ENCODE assay signal across 1 cellular context in the genomic region with DNA sequence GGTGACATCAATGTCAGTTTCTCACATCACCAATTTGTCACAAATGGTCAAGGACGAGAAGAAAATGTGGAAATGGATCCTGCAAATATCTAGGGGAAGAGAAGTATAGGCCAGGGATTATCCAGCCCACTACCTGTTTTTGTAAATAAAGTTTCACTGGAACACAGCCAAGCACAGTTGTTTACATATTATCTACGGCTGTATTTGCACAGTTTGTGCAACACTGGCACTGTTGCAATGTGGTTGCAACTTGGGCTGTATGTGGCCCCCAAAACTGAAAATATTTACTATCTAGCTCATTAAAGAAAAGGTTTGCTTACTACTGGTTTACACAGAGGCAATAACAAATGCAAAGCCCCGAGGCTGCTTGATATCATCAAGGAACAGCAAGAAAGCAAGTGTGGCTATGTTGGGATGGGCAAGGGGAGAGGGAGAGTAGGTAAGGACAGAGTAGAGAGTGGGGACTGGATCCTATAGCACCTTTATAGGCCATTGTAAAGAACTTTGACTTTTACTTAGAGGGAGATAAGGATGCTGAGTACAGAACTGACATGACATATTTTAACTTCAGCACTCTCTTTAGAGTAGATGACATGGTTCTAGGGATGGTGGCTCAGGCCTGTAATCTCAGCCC.
TF ChIP-seq lines count a peak whose summit lies in the region.

No MANE protein-coding gene starts in this region.

TF ChIP-seq in K562, 482 proteins besides CTCF, POLR2A, EP300 and RAD21 (continued from another document and continues in another):
- TF ChIP-seq, protein P1, sequence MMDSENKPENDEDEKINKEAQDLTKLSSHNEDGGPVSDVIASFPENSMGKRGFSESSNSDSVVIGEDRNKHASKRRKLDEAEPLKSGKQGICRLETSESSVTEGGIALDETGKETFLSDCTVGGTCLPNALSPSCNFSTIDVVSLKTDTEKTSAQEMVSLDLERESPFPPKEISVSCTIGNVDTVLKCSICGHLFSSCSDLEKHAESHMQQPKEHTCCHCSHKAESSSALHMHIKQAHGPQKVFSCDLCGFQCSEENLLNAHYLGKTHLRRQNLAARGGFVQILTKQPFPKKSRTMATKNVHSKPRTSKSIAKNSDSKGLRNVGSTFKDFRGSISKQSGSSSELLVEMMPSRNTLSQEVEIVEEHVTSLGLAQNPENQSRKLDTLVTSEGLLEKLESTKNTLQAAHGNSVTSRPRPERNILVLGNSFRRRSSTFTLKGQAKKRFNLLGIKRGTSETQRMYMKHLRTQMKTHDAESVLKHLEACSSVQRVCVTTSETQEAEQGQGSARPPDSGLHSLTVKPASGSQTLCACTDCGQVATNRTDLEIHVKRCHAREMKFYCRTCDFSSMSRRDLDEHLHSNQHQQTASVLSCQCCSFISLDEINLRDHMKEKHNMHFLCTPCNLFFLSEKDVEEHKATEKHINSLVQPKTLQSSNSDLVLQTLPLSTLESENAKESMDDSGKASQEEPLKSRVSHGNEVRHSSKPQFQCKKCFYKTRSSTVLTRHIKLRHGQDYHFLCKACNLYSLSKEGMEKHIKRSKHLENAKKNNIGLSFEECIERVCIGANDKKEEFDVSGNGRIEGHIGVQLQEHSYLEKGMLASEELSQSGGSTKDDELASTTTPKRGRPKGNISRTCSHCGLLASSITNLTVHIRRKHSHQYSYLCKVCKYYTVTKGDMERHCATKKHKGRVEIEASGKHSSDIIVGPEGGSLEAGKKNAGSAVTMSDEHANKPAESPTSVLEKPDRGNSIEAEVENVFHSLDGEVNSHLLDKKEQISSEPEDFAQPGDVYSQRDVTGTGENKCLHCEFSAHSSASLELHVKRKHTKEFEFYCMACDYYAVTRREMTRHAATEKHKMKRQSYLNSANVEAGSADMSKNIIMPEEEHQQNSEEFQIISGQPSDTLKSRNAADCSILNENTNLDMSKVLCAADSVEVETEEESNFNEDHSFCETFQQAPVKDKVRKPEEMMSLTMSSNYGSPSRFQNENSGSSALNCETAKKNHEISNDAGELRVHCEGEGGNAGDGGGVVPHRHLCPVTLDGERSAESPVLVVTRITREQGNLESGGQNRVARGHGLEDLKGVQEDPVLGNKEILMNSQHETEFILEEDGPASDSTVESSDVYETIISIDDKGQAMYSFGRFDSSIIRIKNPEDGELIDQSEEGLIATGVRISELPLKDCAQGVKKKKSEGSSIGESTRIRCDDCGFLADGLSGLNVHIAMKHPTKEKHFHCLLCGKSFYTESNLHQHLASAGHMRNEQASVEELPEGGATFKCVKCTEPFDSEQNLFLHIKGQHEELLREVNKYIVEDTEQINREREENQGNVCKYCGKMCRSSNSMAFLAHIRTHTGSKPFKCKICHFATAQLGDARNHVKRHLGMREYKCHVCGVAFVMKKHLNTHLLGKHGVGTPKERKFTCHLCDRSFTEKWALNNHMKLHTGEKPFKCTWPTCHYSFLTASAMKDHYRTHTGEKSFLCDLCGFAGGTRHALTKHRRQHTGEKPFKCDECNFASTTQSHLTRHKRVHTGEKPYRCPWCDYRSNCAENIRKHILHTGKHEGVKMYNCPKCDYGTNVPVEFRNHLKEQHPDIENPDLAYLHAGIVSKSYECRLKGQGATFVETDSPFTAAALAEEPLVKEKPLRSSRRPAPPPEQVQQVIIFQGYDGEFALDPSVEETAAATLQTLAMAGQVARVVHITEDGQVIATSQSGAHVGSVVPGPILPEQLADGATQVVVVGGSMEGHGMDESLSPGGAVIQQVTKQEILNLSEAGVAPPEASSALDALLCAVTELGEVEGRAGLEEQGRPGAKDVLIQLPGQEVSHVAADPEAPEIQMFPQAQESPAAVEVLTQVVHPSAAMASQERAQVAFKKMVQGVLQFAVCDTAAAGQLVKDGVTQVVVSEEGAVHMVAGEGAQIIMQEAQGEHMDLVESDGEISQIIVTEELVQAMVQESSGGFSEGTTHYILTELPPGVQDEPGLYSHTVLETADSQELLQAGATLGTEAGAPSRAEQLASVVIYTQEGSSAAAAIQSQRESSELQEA (IDR thresholded peaks at IDR 0.05; ENCODE audit: low read depth), result no peak
- TF ChIP-seq FOXJ2 (tag; IDR thresholded peaks at IDR 0.05), result peak; percentile 91
- TF ChIP-seq ZFX (CRISPR knock-in tag; IDR thresholded peaks at IDR 0.05), result no peak
- TF ChIP-seq BACH1 (tag; IDR thresholded peaks at IDR 0.05), result 0 out of 2 replicates have a peak, but pooled peaks have one; percentile 22
- TF ChIP-seq CBX2 (IDR thresholded peaks at IDR 0.05; ENCODE audit: insufficient read depth, low read length, poor library complexity, severe bottlenecking), result no peak
- peak; percentile 69 for TF ChIP-seq SMARCA4 (IDR thresholded peaks at IDR 0.05)
- no peak for TF ChIP-seq BMI1 (IDR thresholded peaks at IDR 0.05; ENCODE audit: low read length)
- TF ChIP-seq HNRNPH1 (optimal IDR thresholded peaks at IDR 0.05; ENCODE audit: low read depth, low read length), result no peak
- TF ChIP-seq MTA1 (IDR thresholded peaks at IDR 0.05; ENCODE audit: borderline replicate concordance), result peak; percentile 62; the same call in 1 of the 2 replicates
- no peak for TF ChIP-seq GTF3C2 (IDR thresholded peaks at IDR 0.05; ENCODE audit: borderline replicate concordance, extremely low read depth, insufficient read length)
- TF ChIP-seq ZNF217 (CRISPR knock-in tag; IDR thresholded peaks at IDR 0.05), result no peak
- TF ChIP-seq ZNF384 (IDR thresholded peaks at IDR 0.05; ENCODE audit: low read depth, low read length), result no peak
- no peak for TF ChIP-seq PURB (CRISPR knock-in tag; IDR thresholded peaks at IDR 0.05; ENCODE audit: low read depth)
- no peak for TF ChIP-seq ZNF644 (tag; IDR thresholded peaks at IDR 0.05; ENCODE audit: low read depth)
- TF ChIP-seq XRCC5 (IDR thresholded peaks at IDR 0.05; ENCODE audit: low read depth, low read length), result no peak
- no peak for TF ChIP-seq SIRT6 (IDR thresholded peaks at IDR 0.05; ENCODE audit: low read depth, low read length)
- no peak for TF ChIP-seq CBX5 (IDR thresholded peaks at IDR 0.05; ENCODE audit: borderline replicate concordance, low read depth)
- TF ChIP-seq E2F4 (CRISPR knock-in tag; IDR thresholded peaks at IDR 0.05; ENCODE audit: low read depth), result no peak
- TF ChIP-seq SP2 (IDR thresholded peaks at IDR 0.05; ENCODE audit: extremely low read depth, low read depth, low read length, poor library complexity, severe bottlenecking), result no peak
- TF ChIP-seq SETDB1 (IDR thresholded peaks at IDR 0.05; ENCODE audit: low read length), result no peak
- no peak for TF ChIP-seq CHD1 (IDR thresholded peaks at IDR 0.05; ENCODE audit: low read length)
- TF ChIP-seq MIER1 (IDR thresholded peaks at IDR 0.05; ENCODE audit: low read depth), result no peak
- TF ChIP-seq PHF8 (IDR thresholded peaks at IDR 0.05; ENCODE audit: borderline replicate concordance, low read length), result no peak
- no peak for TF ChIP-seq TEAD4 (IDR thresholded peaks at IDR 0.05; ENCODE audit: low read length)
- no peak for TF ChIP-seq TEAD4 (CRISPR knock-in tag; IDR thresholded peaks at IDR 0.05; ENCODE audit: borderline replicate concordance)
- no peak for TF ChIP-seq BRF1 (IDR thresholded peaks at IDR 0.05; ENCODE audit: borderline replicate concordance, extremely low read depth, insufficient read length)
- TF ChIP-seq FOXM1 (IDR thresholded peaks at IDR 0.05; ENCODE audit: low read depth), result no peak; the same call in 1 of the 2 replicates
- TF ChIP-seq FOXM1 (CRISPR knock-in tag; IDR thresholded peaks at IDR 0.05; ENCODE audit: low read depth), result no peak
- no peak for TF ChIP-seq ZNF41 (CRISPR knock-in tag; conservative IDR thresholded peaks at IDR 0.05)
- no peak for TF ChIP-seq ZNF165 (CRISPR knock-in tag; IDR thresholded peaks at IDR 0.05; ENCODE audit: borderline replicate concordance)
- TF ChIP-seq, protein P2, sequence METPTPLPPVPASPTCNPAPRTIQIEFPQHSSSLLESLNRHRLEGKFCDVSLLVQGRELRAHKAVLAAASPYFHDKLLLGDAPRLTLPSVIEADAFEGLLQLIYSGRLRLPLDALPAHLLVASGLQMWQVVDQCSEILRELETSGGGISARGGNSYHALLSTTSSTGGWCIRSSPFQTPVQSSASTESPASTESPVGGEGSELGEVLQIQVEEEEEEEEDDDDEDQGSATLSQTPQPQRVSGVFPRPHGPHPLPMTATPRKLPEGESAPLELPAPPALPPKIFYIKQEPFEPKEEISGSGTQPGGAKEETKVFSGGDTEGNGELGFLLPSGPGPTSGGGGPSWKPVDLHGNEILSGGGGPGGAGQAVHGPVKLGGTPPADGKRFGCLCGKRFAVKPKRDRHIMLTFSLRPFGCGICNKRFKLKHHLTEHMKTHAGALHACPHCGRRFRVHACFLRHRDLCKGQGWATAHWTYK (CRISPR knock-in tag; IDR thresholded peaks at IDR 0.05), result no peak
- no peak for TF ChIP-seq SIN3B (IDR thresholded peaks at IDR 0.05; ENCODE audit: low read depth)
- no peak for TF ChIP-seq ZBTB5 (IDR thresholded peaks at IDR 0.05)
- TF ChIP-seq MLLT1 (IDR thresholded peaks at IDR 0.05), result no peak
- TF ChIP-seq PHF21A (IDR thresholded peaks at IDR 0.05; ENCODE audit: borderline replicate concordance, low read depth), result no peak
- TF ChIP-seq L3MBTL2 (IDR thresholded peaks at IDR 0.05), result peak; percentile 24; the same call in 1 of the 2 replicates
- TF ChIP-seq ELK1 (CRISPR knock-in tag; IDR thresholded peaks at IDR 0.05), result no peak
- TF ChIP-seq, protein P3, sequence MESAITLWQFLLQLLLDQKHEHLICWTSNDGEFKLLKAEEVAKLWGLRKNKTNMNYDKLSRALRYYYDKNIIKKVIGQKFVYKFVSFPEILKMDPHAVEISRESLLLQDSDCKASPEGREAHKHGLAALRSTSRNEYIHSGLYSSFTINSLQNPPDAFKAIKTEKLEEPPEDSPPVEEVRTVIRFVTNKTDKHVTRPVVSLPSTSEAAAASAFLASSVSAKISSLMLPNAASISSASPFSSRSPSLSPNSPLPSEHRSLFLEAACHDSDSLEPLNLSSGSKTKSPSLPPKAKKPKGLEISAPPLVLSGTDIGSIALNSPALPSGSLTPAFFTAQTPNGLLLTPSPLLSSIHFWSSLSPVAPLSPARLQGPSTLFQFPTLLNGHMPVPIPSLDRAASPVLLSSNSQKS (CRISPR knock-in tag; IDR thresholded peaks at IDR 0.05), result no peak
- TF ChIP-seq POLR2B (IDR thresholded peaks at IDR 0.05; ENCODE audit: low read depth, partially characterized antibody), result no peak
